In the genomic region with DNA sequence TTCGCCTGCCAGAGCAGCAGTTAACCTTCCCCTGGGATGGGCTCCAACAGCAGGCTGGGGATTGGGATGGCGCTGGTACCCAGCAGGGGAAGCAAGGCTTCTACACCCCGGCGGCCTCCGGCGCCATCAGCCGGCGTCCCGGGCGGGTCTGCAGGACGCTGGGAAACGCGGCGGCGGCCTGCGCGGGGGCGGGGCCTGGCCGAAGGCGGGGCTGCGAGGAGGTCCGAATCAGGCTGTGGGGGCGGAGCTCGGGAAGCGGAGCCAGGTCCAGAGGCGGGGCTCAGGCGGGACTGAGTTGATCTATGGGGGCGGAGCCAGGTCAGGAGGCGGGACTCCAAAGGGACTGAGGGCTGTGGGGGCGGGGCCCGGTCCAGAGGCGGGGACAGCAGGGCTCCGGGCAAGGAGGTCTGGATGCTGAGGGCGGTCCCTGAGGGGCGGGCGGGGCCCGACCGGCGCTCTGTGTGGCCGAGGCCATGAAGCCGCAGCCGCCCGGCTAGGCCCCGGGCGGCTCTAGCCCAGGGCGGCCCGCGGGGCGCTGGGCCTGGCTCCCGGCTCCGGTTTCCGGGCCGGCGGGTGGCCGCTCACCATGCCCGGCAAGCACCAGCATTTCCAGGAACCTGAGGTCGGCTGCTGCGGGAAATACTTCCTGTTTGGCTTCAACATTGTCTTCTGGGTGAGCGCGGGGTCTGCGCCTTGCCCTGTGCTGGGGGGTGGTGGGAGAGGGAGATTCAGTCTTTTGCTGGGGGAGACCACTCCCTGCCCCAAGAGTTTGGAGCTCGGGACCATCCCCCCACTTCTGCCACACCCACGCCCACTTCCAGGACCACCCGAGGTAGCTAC, we compare ENCODE assay signal across 1 cellular context.
A peak's percentile ranks its signal among the peaks of the same experiment; 100 is the strongest.
TF ChIP-seq lines count a peak whose summit lies in the region.

A gene with protein sequence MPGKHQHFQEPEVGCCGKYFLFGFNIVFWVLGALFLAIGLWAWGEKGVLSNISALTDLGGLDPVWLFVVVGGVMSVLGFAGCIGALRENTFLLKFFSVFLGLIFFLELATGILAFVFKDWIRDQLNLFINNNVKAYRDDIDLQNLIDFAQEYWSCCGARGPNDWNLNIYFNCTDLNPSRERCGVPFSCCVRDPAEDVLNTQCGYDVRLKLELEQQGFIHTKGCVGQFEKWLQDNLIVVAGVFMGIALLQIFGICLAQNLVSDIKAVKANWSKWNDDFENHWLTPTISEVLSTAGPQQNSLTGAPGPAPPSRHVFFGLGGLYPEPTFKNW (plus strand): TSS at position 455 of the 840 bp plus-strand sequence. CDS start 132 bp downstream, at position 587.

TF ChIP-seq in HepG2, 621 proteins besides CTCF, POLR2A, EP300 and RAD21 (continued from another document and continues in another):
- TF ChIP-seq, protein P1, sequence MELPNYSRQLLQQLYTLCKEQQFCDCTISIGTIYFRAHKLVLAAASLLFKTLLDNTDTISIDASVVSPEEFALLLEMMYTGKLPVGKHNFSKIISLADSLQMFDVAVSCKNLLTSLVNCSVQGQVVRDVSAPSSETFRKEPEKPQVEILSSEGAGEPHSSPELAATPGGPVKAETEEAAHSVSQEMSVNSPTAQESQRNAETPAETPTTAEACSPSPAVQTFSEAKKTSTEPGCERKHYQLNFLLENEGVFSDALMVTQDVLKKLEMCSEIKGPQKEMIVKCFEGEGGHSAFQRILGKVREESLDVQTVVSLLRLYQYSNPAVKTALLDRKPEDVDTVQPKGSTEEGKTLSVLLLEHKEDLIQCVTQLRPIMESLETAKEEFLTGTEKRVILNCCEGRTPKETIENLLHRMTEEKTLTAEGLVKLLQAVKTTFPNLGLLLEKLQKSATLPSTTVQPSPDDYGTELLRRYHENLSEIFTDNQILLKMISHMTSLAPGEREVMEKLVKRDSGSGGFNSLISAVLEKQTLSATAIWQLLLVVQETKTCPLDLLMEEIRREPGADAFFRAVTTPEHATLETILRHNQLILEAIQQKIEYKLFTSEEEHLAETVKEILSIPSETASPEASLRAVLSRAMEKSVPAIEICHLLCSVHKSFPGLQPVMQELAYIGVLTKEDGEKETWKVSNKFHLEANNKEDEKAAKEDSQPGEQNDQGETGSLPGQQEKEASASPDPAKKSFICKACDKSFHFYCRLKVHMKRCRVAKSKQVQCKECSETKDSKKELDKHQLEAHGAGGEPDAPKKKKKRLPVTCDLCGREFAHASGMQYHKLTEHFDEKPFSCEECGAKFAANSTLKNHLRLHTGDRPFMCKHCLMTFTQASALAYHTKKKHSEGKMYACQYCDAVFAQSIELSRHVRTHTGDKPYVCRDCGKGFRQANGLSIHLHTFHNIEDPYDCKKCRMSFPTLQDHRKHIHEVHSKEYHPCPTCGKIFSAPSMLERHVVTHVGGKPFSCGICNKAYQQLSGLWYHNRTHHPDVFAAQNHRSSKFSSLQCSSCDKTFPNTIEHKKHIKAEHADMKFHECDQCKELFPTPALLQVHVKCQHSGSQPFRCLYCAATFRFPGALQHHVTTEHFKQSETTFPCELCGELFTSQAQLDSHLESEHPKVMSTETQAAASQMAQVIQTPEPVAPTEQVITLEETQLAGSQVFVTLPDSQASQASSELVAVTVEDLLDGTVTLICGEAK (IDR thresholded peaks at IDR 0.05): no peak
- TF ChIP-seq, protein P1 (CRISPR knock-in tag; IDR thresholded peaks at IDR 0.05): no peak
- TF ChIP-seq NCOA5 (CRISPR knock-in tag; IDR thresholded peaks at IDR 0.05) (no peak), SOX6 (IDR thresholded peaks at IDR 0.05) (no peak), SOX6 (CRISPR knock-in tag; IDR thresholded peaks at IDR 0.05) (peak; percentile 31), ELK4 (CRISPR knock-in tag; IDR thresholded peaks at IDR 0.05; ENCODE audit: borderline replicate concordance) (no peak), HBP1 (CRISPR knock-in tag; IDR thresholded peaks at IDR 0.05; ENCODE audit: low read depth) (no peak), ZNF121 (CRISPR knock-in tag; IDR thresholded peaks at IDR 0.05) (no peak), ZNF557 (CRISPR knock-in tag; IDR thresholded peaks at IDR 0.05) (no peak), DBP (CRISPR knock-in tag; IDR thresholded peaks at IDR 0.05; ENCODE audit: not compliant biosample characterization) (no peak), NFIC (IDR thresholded peaks at IDR 0.05; ENCODE audit: low read length) (no peak), ZSCAN12 (CRISPR knock-in tag; IDR thresholded peaks at IDR 0.05) (no peak), ZNF468 (CRISPR knock-in tag; IDR thresholded peaks at IDR 0.05) (no peak), U2AF1 (optimal IDR thresholded peaks at IDR 0.05; ENCODE audit: low read depth, low read length) (no peak), HOXA5 (CRISPR knock-in tag; IDR thresholded peaks at IDR 0.05) (no peak), ISX (CRISPR knock-in tag; conservative IDR thresholded peaks at IDR 0.05) (no peak), CSRNP1 (CRISPR knock-in tag; IDR thresholded peaks at IDR 0.05) (no peak), NFKBIZ (CRISPR knock-in tag; IDR thresholded peaks at IDR 0.05) (no peak), TCF7L2 (IDR thresholded peaks at IDR 0.05; ENCODE audit: low read depth, low read length) (no peak), NBN (conservative IDR thresholded peaks at IDR 0.05) (no peak)
- TF ChIP-seq, protein P2, sequence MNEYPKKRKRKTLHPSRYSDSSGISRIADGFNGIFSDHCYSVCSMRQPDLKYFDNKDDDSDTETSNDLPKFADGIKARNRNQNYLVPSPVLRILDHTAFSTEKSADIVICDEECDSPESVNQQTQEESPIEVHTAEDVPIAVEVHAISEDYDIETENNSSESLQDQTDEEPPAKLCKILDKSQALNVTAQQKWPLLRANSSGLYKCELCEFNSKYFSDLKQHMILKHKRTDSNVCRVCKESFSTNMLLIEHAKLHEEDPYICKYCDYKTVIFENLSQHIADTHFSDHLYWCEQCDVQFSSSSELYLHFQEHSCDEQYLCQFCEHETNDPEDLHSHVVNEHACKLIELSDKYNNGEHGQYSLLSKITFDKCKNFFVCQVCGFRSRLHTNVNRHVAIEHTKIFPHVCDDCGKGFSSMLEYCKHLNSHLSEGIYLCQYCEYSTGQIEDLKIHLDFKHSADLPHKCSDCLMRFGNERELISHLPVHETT (CRISPR knock-in tag; conservative IDR thresholded peaks at IDR 0.05): no peak
- TF ChIP-seq, protein P3, sequence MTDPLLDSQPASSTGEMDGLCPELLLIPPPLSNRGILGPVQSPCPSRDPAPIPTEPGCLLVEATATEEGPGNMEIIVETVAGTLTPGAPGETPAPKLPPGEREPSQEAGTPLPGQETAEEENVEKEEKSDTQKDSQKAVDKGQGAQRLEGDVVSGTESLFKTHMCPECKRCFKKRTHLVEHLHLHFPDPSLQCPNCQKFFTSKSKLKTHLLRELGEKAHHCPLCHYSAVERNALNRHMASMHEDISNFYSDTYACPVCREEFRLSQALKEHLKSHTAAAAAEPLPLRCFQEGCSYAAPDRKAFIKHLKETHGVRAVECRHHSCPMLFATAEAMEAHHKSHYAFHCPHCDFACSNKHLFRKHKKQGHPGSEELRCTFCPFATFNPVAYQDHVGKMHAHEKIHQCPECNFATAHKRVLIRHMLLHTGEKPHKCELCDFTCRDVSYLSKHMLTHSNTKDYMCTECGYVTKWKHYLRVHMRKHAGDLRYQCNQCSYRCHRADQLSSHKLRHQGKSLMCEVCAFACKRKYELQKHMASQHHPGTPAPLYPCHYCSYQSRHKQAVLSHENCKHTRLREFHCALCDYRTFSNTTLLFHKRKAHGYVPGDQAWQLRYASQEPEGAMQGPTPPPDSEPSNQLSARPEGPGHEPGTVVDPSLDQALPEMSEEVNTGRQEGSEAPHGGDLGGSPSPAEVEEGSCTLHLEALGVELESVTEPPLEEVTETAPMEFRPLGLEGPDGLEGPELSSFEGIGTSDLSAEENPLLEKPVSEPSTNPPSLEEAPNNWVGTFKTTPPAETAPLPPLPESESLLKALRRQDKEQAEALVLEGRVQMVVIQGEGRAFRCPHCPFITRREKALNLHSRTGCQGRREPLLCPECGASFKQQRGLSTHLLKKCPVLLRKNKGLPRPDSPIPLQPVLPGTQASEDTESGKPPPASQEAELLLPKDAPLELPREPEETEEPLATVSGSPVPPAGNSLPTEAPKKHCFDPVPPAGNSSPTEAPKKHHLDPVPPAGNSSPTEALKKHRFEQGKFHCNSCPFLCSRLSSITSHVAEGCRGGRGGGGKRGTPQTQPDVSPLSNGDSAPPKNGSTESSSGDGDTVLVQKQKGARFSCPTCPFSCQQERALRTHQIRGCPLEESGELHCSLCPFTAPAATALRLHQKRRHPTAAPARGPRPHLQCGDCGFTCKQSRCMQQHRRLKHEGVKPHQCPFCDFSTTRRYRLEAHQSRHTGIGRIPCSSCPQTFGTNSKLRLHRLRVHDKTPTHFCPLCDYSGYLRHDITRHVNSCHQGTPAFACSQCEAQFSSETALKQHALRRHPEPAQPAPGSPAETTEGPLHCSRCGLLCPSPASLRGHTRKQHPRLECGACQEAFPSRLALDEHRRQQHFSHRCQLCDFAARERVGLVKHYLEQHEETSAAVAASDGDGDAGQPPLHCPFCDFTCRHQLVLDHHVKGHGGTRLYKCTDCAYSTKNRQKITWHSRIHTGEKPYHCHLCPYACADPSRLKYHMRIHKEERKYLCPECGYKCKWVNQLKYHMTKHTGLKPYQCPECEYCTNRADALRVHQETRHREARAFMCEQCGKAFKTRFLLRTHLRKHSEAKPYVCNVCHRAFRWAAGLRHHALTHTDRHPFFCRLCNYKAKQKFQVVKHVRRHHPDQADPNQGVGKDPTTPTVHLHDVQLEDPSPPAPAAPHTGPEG (CRISPR knock-in tag; IDR thresholded peaks at IDR 0.05): no peak
- TF ChIP-seq, protein P4, sequence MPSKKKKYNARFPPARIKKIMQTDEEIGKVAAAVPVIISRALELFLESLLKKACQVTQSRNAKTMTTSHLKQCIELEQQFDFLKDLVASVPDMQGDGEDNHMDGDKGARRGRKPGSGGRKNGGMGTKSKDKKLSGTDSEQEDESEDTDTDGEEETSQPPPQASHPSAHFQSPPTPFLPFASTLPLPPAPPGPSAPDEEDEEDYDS (CRISPR knock-in tag; IDR thresholded peaks at IDR 0.05): peak; percentile 86
- TF ChIP-seq, protein P5, sequence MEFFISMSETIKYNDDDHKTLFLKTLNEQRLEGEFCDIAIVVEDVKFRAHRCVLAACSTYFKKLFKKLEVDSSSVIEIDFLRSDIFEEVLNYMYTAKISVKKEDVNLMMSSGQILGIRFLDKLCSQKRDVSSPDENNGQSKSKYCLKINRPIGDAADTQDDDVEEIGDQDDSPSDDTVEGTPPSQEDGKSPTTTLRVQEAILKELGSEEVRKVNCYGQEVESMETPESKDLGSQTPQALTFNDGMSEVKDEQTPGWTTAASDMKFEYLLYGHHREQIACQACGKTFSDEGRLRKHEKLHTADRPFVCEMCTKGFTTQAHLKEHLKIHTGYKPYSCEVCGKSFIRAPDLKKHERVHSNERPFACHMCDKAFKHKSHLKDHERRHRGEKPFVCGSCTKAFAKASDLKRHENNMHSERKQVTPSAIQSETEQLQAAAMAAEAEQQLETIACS (CRISPR knock-in tag; IDR thresholded peaks at IDR 0.05): no peak
